In genomic region chr7:70006411-70006920, GRCh38 we compare ENCODE assay signal across 13 cellular contexts.
DNase-seq lines count a peak whose midpoint lies in the region; ATAC-seq and TF ChIP-seq lines count a peak whose summit lies in the region.
"Had no signal": no experiment of that assay in that cellular context is flagged by ENCODE, and none has a peak within 500 bp of the region (broad histone marks: within the 10 kb centered on the region; RNA-seq: fewer than 3 reads in every experiment).

No MANE protein-coding gene starts in this region.

- peaks cover 18% of the 10 kb centered on the region for H3K4me1 Mint-ChIP-seq in endothelial cell (ENCODE audit: unreplicated experiment)
- peaks cover 29% of the 10 kb centered on the region for H3K4me1 Mint-ChIP-seq in type B pancreatic cell (ENCODE audit: unreplicated experiment)

- no peaks in the 10 kb centered on the region for H3K4me1 ChIP-seq in right cardiac atrium (ENCODE audit: control insufficient read depth, insufficient read depth, low read length)

- no peak for TF ChIP-seq POLR2A in NB4 (IDR thresholded peaks at IDR 0.05; ENCODE audit: extremely low read depth, insufficient read length)

- H3K27ac Mint-ChIP-seq in endothelial cell (ENCODE audit: unreplicated experiment) (peak overlapping the region; percentile 30), type B pancreatic cell (peak overlapping the region; percentile 48)
- H3K27ac Mint-ChIP-seq: endodermal cell had no signal

- H3K9me3 Mint-ChIP-seq in endothelial cell (ENCODE audit: unreplicated experiment) (no peaks in the 10 kb centered on the region), type B pancreatic cell (no peaks in the 10 kb centered on the region)
- H3K9me3 Mint-ChIP-seq: endodermal cell had no signal

- WGBS in right cardiac atrium = 21% methylated on average over 6 of the region's 6 CpGs

- intact Hi-C loops in left ventricle myocardium superior (cut with micrococcal nuclease) = no loop called here
- intact Hi-C loops in right cardiac atrium (cut with DNase I) = no loop called here

- H3K27ac ChIP-seq in right cardiac atrium (ENCODE audit: low read length) = no peak overlapping the region
- H3K27ac ChIP-seq: transverse colon had no signal

- H3K4me3 ChIP-seq in right cardiac atrium (ENCODE audit: low read length) (no peak overlapping the region), NB4 (ENCODE audit: low read depth, low read length) (no peak overlapping the region)
- H3K4me3 ChIP-seq: transverse colon had no signal

- H3K9me3 ChIP-seq in right cardiac atrium (ENCODE audit: control insufficient read depth, low read length) = no peaks in the 10 kb centered on the region
- H3K9me3 ChIP-seq: transverse colon had no signal

- H3K27me3 ChIP-seq in right cardiac atrium (ENCODE audit: control insufficient read depth, insufficient read depth) = no peaks in the 10 kb centered on the region
- H3K27me3 ChIP-seq: transverse colon had no signal

- H3K36me3 Mint-ChIP-seq in endothelial cell (ENCODE audit: low read depth, unreplicated experiment) (no peaks in the 10 kb centered on the region), type B pancreatic cell (no peaks in the 10 kb centered on the region)

- H3K4me3 Mint-ChIP-seq in endothelial cell (ENCODE audit: unreplicated experiment) (no peak overlapping the region), type B pancreatic cell (peak overlapping the region; percentile 52)
- H3K4me3 Mint-ChIP-seq: endodermal cell had no signal

- ATAC-seq in left ventricle myocardium superior (peak; percentile 48), right cardiac atrium (no peak)

- no peak for DNase-seq in left ventricle myocardium superior
- DNase-seq in right cardiac atrium = no peak
- DNase-seq in NB4 (ENCODE audit: low read depth) = peak; percentile 68
- DNase-seq in endothelial cell (ENCODE audit: low spot score) = no peak
- DNase-seq in type B pancreatic cell (ENCODE audit: extremely low spot score, unreplicated experiment) = no peak
- no peak for DNase-seq in NCI-H2081 (lab: John Stamatoyannopoulos, UW)
- no peak for DNase-seq in ureter (ENCODE audit: low spot score)
- DNase-seq in HUDEP-2 (lab: John Stamatoyannopoulos, UW; ENCODE audit: unreplicated experiment in 76 of 76) = no peak
- DNase-seq: anterior cingulate cortex, endodermal cell, HCEC 1CT, mesendoderm, transverse colon had no signal

- peaks cover 1% of the 10 kb centered on the region for H3K27me3 Mint-ChIP-seq in endothelial cell (ENCODE audit: unreplicated experiment)
- no peaks in the 10 kb centered on the region for H3K27me3 Mint-ChIP-seq in type B pancreatic cell

- TF ChIP-seq CTCF in NB4 (IDR thresholded peaks at IDR 0.05; ENCODE audit: low read depth, low read length) (no peak), endothelial cell (IDR thresholded peaks at IDR 0.05; ENCODE audit: unreplicated experiment) (no peak), type B pancreatic cell (conservative IDR thresholded peaks at IDR 0.05) (no peak)
